In genomic region chr5:173612948-173613347, GRCh38 we compare ENCODE assay signal across 2 cellular contexts.
TF ChIP-seq lines count a peak whose summit lies in the region.

No MANE protein-coding gene starts in this region.

TF ChIP-seq in GM23338, 12 proteins besides CTCF, POLR2A, EP300 and RAD21 (continued from another document):
- no peak for TF ChIP-seq ZNF462 (CRISPR knock-in tag; IDR thresholded peaks at IDR 0.05)
- no peak for TF ChIP-seq REST (IDR thresholded peaks at IDR 0.05; ENCODE audit: unreplicated experiment)
- no peak for TF ChIP-seq JUNB (IDR thresholded peaks at IDR 0.05; ENCODE audit: unreplicated experiment)
- no peak for TF ChIP-seq ZNF331 (CRISPR knock-in tag; IDR thresholded peaks at IDR 0.05; ENCODE audit: low read depth)
- no peak for TF ChIP-seq POLR2AphosphoS5 (IDR thresholded peaks at IDR 0.05; ENCODE audit: low read depth)
- no peak for TF ChIP-seq ZNF114 (CRISPR knock-in tag; IDR thresholded peaks at IDR 0.05)
- TF ChIP-seq EZH2phosphoT487 (IDR thresholded peaks at IDR 0.05; ENCODE audit: unreplicated experiment): no peak
- no peak for TF ChIP-seq STAT1 (IDR thresholded peaks at IDR 0.05; ENCODE audit: unreplicated experiment)
- TF ChIP-seq CREB1 (CRISPR knock-in tag; IDR thresholded peaks at IDR 0.05; ENCODE audit: low read depth): no peak
- TF ChIP-seq EZH2 (IDR thresholded peaks at IDR 0.05; ENCODE audit: low read depth, unreplicated experiment): no peak
- TF ChIP-seq ETS1 (IDR thresholded peaks at IDR 0.05): no peak

TF ChIP-seq in WTC11, 78 proteins besides CTCF, POLR2A, EP300 and RAD21:
- TF ChIP-seq ZNF532 (CRISPR knock-in tag; IDR thresholded peaks at IDR 0.05; ENCODE audit: borderline replicate concordance): no peak
- TF ChIP-seq MAX (CRISPR knock-in tag; IDR thresholded peaks at IDR 0.05): no peak
- no peak for TF ChIP-seq ZNF281 (CRISPR knock-in tag; IDR thresholded peaks at IDR 0.05)
- TF ChIP-seq ATF1 (CRISPR knock-in tag; IDR thresholded peaks at IDR 0.05): no peak
- no peak for TF ChIP-seq ETV6 (CRISPR knock-in tag; IDR thresholded peaks at IDR 0.05)
- TF ChIP-seq ZBTB21 (CRISPR knock-in tag; IDR thresholded peaks at IDR 0.05; ENCODE audit: borderline replicate concordance): no peak
- TF ChIP-seq ZNF121 (CRISPR knock-in tag; IDR thresholded peaks at IDR 0.05): no peak
- no peak for TF ChIP-seq STAT6 (CRISPR knock-in tag; conservative IDR thresholded peaks at IDR 0.05; ENCODE audit: low read depth)
- no peak for TF ChIP-seq NFE2L1 (CRISPR knock-in tag; IDR thresholded peaks at IDR 0.05)
- no peak for TF ChIP-seq FOXP4 (CRISPR knock-in tag; IDR thresholded peaks at IDR 0.05)
- TF ChIP-seq TP53 (CRISPR knock-in tag; IDR thresholded peaks at IDR 0.05): no peak
- TF ChIP-seq ZNF219 (CRISPR knock-in tag; IDR thresholded peaks at IDR 0.05; ENCODE audit: borderline replicate concordance): no peak
